8 cellular contexts compared by ENCODE assay signal in the genomic region with DNA sequence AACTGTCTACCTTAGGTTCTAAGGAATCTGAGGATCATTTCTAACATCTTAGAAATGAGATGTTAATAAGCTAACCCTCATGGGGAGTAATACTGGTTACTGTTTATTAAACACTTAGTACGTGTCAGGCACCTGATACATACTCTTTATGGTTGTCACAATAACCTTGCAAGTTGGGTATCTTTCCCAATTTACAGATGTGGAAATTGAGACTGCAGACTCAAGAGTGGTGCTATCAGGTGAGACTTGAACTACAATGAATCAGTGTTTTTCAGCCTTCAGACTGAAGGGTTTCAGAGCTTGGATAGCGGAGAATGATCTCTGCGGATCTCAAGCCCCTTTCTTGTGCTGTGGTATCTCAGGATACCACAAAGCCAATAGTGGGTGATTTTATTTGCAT. TPM values are rescaled to one million over a fixed set of nuclear protein-coding genes. Genes with fewer than 3 reads are reported as not detected.
"Had no signal": no experiment of that assay in that cellular context is flagged by ENCODE, and none has a peak within 500 bp of the region (broad histone marks: within the 10 kb centered on the region; RNA-seq: fewer than 3 reads in every experiment).

No MANE protein-coding gene starts in this region.

- H3K4me3 ChIP-seq: GM12878 had no signal

- FAIRE-seq: G401.6, GM12878, GM12891, GM12892, GM18507, GM19239 had no signal

- ATAC-seq: GM12878 had no signal

- DNase-seq: GDM1, GF-D8 had no signal

RNA-seq across cellular contexts. Expression of a gene that starts 27.0 kb away (rescaled TPM):
- total RNA-seq: GM12878 had no signal
